1 cellular context compared by ENCODE assay signal in the genomic region with DNA sequence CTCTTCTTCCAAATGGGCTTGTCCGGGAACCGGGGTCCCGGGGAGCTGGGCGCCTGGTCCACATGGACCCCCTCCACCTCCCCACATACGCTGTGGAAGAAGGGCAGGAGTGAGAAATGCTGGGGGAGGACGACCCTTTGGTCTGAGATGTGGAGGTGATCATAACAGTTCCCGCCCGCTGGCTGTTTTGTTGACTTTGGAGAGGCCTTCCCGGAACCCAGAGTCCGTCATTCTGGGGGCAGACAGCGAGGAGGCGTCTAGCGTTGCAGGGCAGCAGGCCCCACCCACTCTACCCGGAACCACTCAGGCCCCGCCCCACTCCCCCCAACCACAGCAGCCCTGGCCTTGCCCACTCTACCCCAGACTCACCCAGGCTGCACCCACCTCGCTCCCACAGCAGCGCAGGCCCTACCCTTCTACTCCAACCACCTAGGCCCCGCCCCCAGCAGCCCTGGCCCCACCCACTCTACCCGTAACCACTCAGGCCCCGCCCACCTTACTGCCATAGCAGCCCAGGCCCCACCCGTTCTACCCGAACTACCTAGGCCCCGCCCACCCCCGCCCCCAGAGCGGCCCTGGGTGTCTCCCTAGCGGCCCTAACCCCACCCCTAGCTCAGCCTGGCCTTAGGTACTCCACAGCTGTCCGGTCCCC.
TF ChIP-seq lines count a peak whose summit lies in the region.

No MANE protein-coding gene starts in this region.

TF ChIP-seq in GM12878, 131 proteins besides CTCF, POLR2A, EP300 and RAD21:
- TF ChIP-seq E2F8 (IDR thresholded peaks at IDR 0.05; ENCODE audit: low read depth, partially characterized antibody) (no peak), ZNF217 (IDR thresholded peaks at IDR 0.05) (no peak), SIX5 (IDR thresholded peaks at IDR 0.05; ENCODE audit: low read depth, low read length, severe bottlenecking) (no peak), NKRF (conservative IDR thresholded peaks at IDR 0.05) (no peak), SRF (IDR thresholded peaks at IDR 0.05; ENCODE audit: low read depth in 2 of 2, low read length in 2 of 2) (no peak), PAX5 (IDR thresholded peaks at IDR 0.05; ENCODE audit: borderline replicate concordance, low read depth, low read length) (no peak), TCF3 (IDR thresholded peaks at IDR 0.05; ENCODE audit: borderline replicate concordance, insufficient read depth, low read depth, low read length) (no peak), TCF7 (IDR thresholded peaks at IDR 0.05; ENCODE audit: borderline replicate concordance) (no peak), NFXL1 (IDR thresholded peaks at IDR 0.05; ENCODE audit: borderline replicate concordance) (no peak), BCL11A (IDR thresholded peaks at IDR 0.05; ENCODE audit: low read depth, low read length) (no peak)
- TF ChIP-seq, protein P1, sequence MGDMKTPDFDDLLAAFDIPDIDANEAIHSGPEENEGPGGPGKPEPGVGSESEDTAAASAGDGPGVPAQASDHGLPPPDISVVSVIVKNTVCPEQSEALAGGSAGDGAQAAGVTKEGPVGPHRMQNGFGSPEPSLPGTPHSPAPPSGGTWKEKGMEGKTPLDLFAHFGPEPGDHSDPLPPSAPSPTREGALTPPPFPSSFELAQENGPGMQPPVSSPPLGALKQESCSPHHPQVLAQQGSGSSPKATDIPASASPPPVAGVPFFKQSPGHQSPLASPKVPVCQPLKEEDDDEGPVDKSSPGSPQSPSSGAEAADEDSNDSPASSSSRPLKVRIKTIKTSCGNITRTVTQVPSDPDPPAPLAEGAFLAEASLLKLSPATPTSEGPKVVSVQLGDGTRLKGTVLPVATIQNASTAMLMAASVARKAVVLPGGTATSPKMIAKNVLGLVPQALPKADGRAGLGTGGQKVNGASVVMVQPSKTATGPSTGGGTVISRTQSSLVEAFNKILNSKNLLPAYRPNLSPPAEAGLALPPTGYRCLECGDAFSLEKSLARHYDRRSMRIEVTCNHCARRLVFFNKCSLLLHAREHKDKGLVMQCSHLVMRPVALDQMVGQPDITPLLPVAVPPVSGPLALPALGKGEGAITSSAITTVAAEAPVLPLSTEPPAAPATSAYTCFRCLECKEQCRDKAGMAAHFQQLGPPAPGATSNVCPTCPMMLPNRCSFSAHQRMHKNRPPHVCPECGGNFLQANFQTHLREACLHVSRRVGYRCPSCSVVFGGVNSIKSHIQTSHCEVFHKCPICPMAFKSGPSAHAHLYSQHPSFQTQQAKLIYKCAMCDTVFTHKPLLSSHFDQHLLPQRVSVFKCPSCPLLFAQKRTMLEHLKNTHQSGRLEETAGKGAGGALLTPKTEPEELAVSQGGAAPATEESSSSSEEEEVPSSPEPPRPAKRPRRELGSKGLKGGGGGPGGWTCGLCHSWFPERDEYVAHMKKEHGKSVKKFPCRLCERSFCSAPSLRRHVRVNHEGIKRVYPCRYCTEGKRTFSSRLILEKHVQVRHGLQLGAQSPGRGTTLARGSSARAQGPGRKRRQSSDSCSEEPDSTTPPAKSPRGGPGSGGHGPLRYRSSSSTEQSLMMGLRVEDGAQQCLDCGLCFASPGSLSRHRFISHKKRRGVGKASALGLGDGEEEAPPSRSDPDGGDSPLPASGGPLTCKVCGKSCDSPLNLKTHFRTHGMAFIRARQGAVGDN (IDR thresholded peaks at IDR 0.05), result no peak
- TF ChIP-seq, protein P2, sequence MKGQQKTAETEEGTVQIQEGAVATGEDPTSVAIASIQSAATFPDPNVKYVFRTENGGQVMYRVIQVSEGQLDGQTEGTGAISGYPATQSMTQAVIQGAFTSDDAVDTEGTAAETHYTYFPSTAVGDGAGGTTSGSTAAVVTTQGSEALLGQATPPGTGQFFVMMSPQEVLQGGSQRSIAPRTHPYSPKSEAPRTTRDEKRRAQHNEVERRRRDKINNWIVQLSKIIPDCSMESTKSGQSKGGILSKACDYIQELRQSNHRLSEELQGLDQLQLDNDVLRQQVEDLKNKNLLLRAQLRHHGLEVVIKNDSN (IDR thresholded peaks at IDR 0.05; ENCODE audit: borderline replicate concordance, extremely low read length, insufficient read depth, low read depth, low read length), result no peak
